ENCODE assay signal across 8 cellular contexts in genomic region chr3:86990734-86991481, GRCh38. TPM values are rescaled to one million over a fixed set of nuclear protein-coding genes. Genes with fewer than 3 reads are reported as not detected.
DNase-seq lines count a peak whose midpoint lies in the region; ATAC-seq and TF ChIP-seq lines count a peak whose summit lies in the region.

A gene with protein sequence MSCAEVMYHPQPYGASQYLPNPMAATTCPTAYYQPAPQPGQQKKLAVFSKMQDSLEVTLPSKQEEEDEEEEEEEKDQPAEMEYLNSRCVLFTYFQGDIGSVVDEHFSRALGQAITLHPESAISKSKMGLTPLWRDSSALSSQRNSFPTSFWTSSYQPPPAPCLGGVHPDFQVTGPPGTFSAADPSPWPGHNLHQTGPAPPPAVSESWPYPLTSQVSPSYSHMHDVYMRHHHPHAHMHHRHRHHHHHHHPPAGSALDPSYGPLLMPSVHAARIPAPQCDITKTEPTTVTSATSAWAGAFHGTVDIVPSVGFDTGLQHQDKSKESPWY (minus strand): TSS chr3:86991149. CDS start chr3:86990743, 406 bp downstream.

- DNase-seq in activated naive CD4-positive, alpha-beta T cell treated with anti-CD3 and anti-CD28 coated beads, Interleukin-2, amount 50 U/mL, for 72 hours (ENCODE audit: low spot score in 2 of 2), result peak in 1 of 2 donors; percentile 2
- no peak for DNase-seq in activated naive CD4-positive, alpha-beta T cell treated with Interleukin-2 at 50 U/mL for 16 hours
- DNase-seq in MG63 (peak; percentile 85), brain microvascular endothelial cell (peak; percentile 95), iPS-NIHi11 (ENCODE audit: low spot score) (peak; percentile 85), NAMALWA (ENCODE audit: low spot score) (no peak)

- peaks cover 5% of the 10 kb centered on the region for H3K36me3 ChIP-seq in MG63
- H3K36me3 ChIP-seq in brain microvascular endothelial cell (replicated peaks), result peaks cover 13% of the 10 kb centered on the region
- H3K36me3 ChIP-seq in skeletal muscle tissue (ENCODE audit: control insufficient read depth in 3 of 3, insufficient read depth in 3 of 3, low read length in 3 of 3), result no peaks in the 10 kb centered on the region

- TF ChIP-seq CTCF in brain microvascular endothelial cell (IDR thresholded peaks at IDR 0.05; ENCODE audit: low read depth, low read length, missing control alignments), result peak; percentile 62

- H3K4me3 ChIP-seq in MG63, result peak within 1 kb of the TSS; percentile 72
- H3K4me3 ChIP-seq in brain microvascular endothelial cell (ENCODE audit: low read depth, low read length), result peak within 1 kb of the TSS; percentile 91
- H3K4me3 ChIP-seq in skeletal muscle tissue (ENCODE audit: low read length in 3 of 3), result peak within 1 kb of the TSS; percentile 70 to 84 (median 75)

- H3K27ac ChIP-seq in brain microvascular endothelial cell (peak within 1 kb of the TSS; percentile 97), skeletal muscle tissue (ENCODE audit: low read depth, low read length) (peak within 1 kb of the TSS; percentile 74)

- peaks cover 4 to 20% (median 8%) of the 10 kb centered on the region in 3 donors for H3K4me1 ChIP-seq in skeletal muscle tissue (ENCODE audit: control insufficient read depth in 3 of 3, insufficient read depth in 3 of 3, low read length in 3 of 3)

- in situ Hi-C loops in brain microvascular endothelial cell (cut with HindIII; ENCODE audit: low pct_ligation_motif_present, low sequenced_read_pairs), result no loop called here

- H3K27me3 ChIP-seq in MG63 (no peaks in the 10 kb centered on the region), brain microvascular endothelial cell (replicated peaks) (no peaks in the 10 kb centered on the region), skeletal muscle tissue (ENCODE audit: control insufficient read depth in 3 of 3, insufficient read depth in 3 of 3, low read length in 3 of 3) (peaks cover 7 to 14% (median 9%) of the 10 kb centered on the region in 3 donors)

- H3K36me3 Mint-ChIP-seq in activated naive CD4-positive, alpha-beta T cell treated with anti-CD3 and anti-CD28 coated beads, Interleukin-2, amount 50 U/mL, for 72 hours, result peaks cover 0 to 6% of the 10 kb centered on the region in 2 donors

- H3K9me3 ChIP-seq in MG63 (no peaks in the 10 kb centered on the region), skeletal muscle tissue (ENCODE audit: control insufficient read depth in 3 of 3, low read length in 3 of 3) (no peaks in the 10 kb centered on the region)

- H3K27ac Mint-ChIP-seq in activated naive CD4-positive, alpha-beta T cell treated with anti-CD3 and anti-CD28 coated beads, Interleukin-2, amount 50 U/mL, for 72 hours, result no peak within 1 kb of the TSS

- peak within 1 kb of the TSS; percentile 54 to 79 (median 75) for H3K9ac ChIP-seq in skeletal muscle tissue (ENCODE audit: low read depth in 1 of 3, low read length in 3 of 3)

- ATAC-seq in activated naive CD4-positive, alpha-beta T cell treated with anti-CD3 and anti-CD28 coated beads, Interleukin-2, amount 50 U/mL, for 72 hours, result peak; percentile 36 to 71
- no peak for ATAC-seq in GM19463 (IDR thresholded peaks at IDR 0.05; ENCODE audit: unreplicated experiment)

- H3K9me3 Mint-ChIP-seq in activated naive CD4-positive, alpha-beta T cell treated with anti-CD3 and anti-CD28 coated beads, Interleukin-2, amount 50 U/mL, for 72 hours, result peaks cover 0 to 7% of the 10 kb centered on the region in 2 donors

RNA-seq across cellular contexts. Expression of the gene that starts here (rescaled TPM):
- total RNA-seq in activated naive CD4-positive, alpha-beta T cell treated with anti-CD3 and anti-CD28 coated beads, Interleukin-2, amount 50 U/mL, for 72 hours, result under 1 TPM in 1 of 2 donors, not detected in 1; 0.14 TPM
- 11.7 and 13.4 TPM in 2 replicates for total RNA-seq in MG63 (2014; rRNA removed; shearing (Covaris generic); ENCODE audit: low replicate concordance)
- total RNA-seq in skeletal muscle tissue, result 17.7 TPM

Comparison
In these comparisons a context has a peak if more than half of its experiments do, and no peak if none do; other contexts are left out.
1. RNA of the gene that starts here (total RNA-seq): 17.7 TPM in skeletal muscle tissue (single experiment) and 11.7 to 13.4 TPM in MG63; 0.14 TPM in activated naive CD4-positive, alpha-beta T cell treated with anti-CD3 and anti-CD28 coated beads, Interleukin-2, amount 50 U/mL, for 72 hours; every median in the first group is over 10 times any median in the second.
2. Peak in ATAC-seq in activated naive CD4-positive, alpha-beta T cell treated with anti-CD3 and anti-CD28 coated beads, Interleukin-2, amount 50 U/mL, for 72 hours; RNA of the gene not detected or under 1 TPM.
3. DNase-seq: peak in MG63 (single experiment), brain microvascular endothelial cell (single experiment) and iPS-NIHi11 (single experiment); none in activated naive CD4-positive, alpha-beta T cell treated with Interleukin-2 at 50 U/mL for 16 hours (single experiment) and NAMALWA (single experiment).
4. Peak in every context shown above with its lines, with median percentiles within 50 percentile points of each other: H3K4me3 ChIP-seq.